In genomic region chr2:1237785-1238184, GRCh38 we compare ENCODE assay signal across 1 cellular context.
TF ChIP-seq lines count a peak whose summit lies in the region.

No MANE protein-coding gene starts in this region.

TF ChIP-seq in HepG2, 621 proteins besides CTCF, POLR2A, EP300 and RAD21 (continued from another document):
- no peak for TF ChIP-seq ZNF597 (CRISPR knock-in tag; IDR thresholded peaks at IDR 0.05)
- TF ChIP-seq ZBTB20 (CRISPR knock-in tag; IDR thresholded peaks at IDR 0.05; ENCODE audit: borderline replicate concordance, low read depth): no peak
- TF ChIP-seq REL (CRISPR knock-in tag; conservative IDR thresholded peaks at IDR 0.05): no peak
TF ChIP-seq in HepG2: peak in this region for 0.
